8 cellular contexts compared by ENCODE assay signal in genomic region chr7:140478361-140479061, GRCh38. TPM values are rescaled to one million over a fixed set of nuclear protein-coding genes. Genes with fewer than 3 reads are reported as not detected.
DNase-seq lines count a peak whose midpoint lies in the region; ATAC-seq and TF ChIP-seq lines count a peak whose summit lies in the region.

No MANE protein-coding gene starts in this region.

- H3K27me3 ChIP-seq in duodenal mucosa (ENCODE audit: control insufficient read depth in 1 of 2, insufficient read depth in 2 of 2, low read length in 2 of 2) (no peaks in the 10 kb centered on the region), lung (ENCODE audit: control insufficient read depth, insufficient read depth) (no peaks in the 10 kb centered on the region)

- H3K9ac ChIP-seq in duodenal mucosa (ENCODE audit: low read depth in 1 of 2, low read length in 2 of 2) = peak overlapping the region; percentile 89 to 90

- H3K27ac ChIP-seq in duodenal mucosa (ENCODE audit: low read depth, low read length) (peak overlapping the region; percentile 95), lung (ENCODE audit: low read depth in 1 of 2, low read length in 1 of 2) (peak overlapping the region; percentile 87 to 92)

- H3K4me1 ChIP-seq in duodenal mucosa (ENCODE audit: control insufficient read depth in 1 of 2, insufficient read depth in 2 of 2, low read length in 2 of 2) = peaks cover 21 to 24% of the 10 kb centered on the region in 2 donors
- H3K4me1 ChIP-seq in lung (ENCODE audit: control insufficient read depth in 2 of 2, insufficient read depth in 2 of 2, low read length in 2 of 2) = peaks cover 0 to 3% of the 10 kb centered on the region in 2 donors

- 0 to 1% methylated on average over 49 to 64 of the region's 64 CpGs for WGBS in lung, 2 donors

- peak; percentile 9 for DNase-seq in DMS79 (lab: John Stamatoyannopoulos, UW)
- no peak for DNase-seq in DMS79 treated with DMSO at 0.1 percent for 48 hours (lab: John Stamatoyannopoulos, UW)
- peak; percentile 40 for DNase-seq in NCI-H1417 treated with DMSO at 0.1 percent for 48 hours (lab: John Stamatoyannopoulos, UW)
- peak; percentile 21 for DNase-seq in activated CD4-positive, alpha-beta T cell treated with anti-CD3 and anti-CD28 coated beads for 1 hour
- DNase-seq in lung (ENCODE audit: low spot score) = peak; percentile 32
- peak in 2 of 3 experiments; percentile 7 to 18 for DNase-seq in stimulated activated CD4-positive, alpha-beta T cell treated with anti-CD3 and anti-CD28 coated beads, TNF-alpha, amount 100 ng/mL, for 4 hours (ENCODE audit: low read depth in 3 of 3)

- ATAC-seq in HG02798 (IDR thresholded peaks at IDR 0.05; ENCODE audit: poor library complexity, unreplicated experiment) = peak; percentile 21
- ATAC-seq in lung (ENCODE audit: insufficient read depth, low FRiP score) = peak; percentile 10

- no peaks in the 10 kb centered on the region for H3K36me3 ChIP-seq in duodenal mucosa (ENCODE audit: control insufficient read depth in 1 of 2, insufficient read depth in 2 of 2, low read length in 2 of 2)
- no peaks in the 10 kb centered on the region for H3K36me3 ChIP-seq in lung (ENCODE audit: control insufficient read depth in 2 of 2, insufficient read depth in 2 of 2, low read length in 2 of 2)

- TF ChIP-seq CTCF in lung (IDR thresholded peaks at IDR 0.05; ENCODE audit: control extremely low read depth, extremely low read depth) = no peak

- H3K4me3 ChIP-seq in duodenal mucosa (ENCODE audit: low read depth in 1 of 2, low read length in 2 of 2) (peak overlapping the region; percentile 88 to 93), lung (peak overlapping the region; percentile 98)

- no peaks in the 10 kb centered on the region for H3K9me3 ChIP-seq in duodenal mucosa (ENCODE audit: control insufficient read depth in 1 of 2, low read length in 2 of 2)
- H3K9me3 ChIP-seq in lung (ENCODE audit: control insufficient read depth in 2 of 2, insufficient read depth in 1 of 2, low read length in 1 of 2) = no peaks in the 10 kb centered on the region

RNA-seq across cellular contexts. Expression of gene MKRN1, which starts 0.8 kb away (rescaled TPM):
- 100 to 1,000 TPM in 1 of 2 donors, 10 to 100 TPM in 1; 76.7 to 104 TPM for total RNA-seq in lung
- polyA plus RNA-seq in lung = 10 to 100 TPM; 46.9 to 47.3 TPM
